1 cellular context compared by ENCODE assay signal in the genomic region with DNA sequence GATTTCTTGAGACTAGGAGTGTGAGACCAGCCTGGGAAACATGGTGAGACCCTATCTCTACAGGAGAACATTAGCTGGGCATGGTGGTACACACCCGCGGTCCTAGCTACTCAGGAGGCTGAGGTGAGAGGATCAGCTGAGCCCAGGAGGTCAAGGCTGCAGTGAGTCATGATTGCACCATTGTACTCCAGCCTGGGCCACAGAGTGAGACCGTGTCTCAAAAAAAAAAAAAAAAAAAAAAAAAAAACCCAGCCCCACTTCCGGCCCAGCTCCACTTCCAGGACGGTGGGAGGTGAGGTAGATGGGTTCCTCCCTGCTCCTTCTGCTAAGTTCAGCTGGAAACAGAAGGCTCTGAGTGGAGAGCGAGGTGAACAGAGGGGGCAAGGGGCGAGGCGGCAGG.
TF ChIP-seq lines count a peak whose summit lies in the region.

No MANE protein-coding gene starts in this region.

TF ChIP-seq in HepG2, 621 proteins besides CTCF, POLR2A, EP300 and RAD21 (continued from another document):
- TF ChIP-seq, protein P1, sequence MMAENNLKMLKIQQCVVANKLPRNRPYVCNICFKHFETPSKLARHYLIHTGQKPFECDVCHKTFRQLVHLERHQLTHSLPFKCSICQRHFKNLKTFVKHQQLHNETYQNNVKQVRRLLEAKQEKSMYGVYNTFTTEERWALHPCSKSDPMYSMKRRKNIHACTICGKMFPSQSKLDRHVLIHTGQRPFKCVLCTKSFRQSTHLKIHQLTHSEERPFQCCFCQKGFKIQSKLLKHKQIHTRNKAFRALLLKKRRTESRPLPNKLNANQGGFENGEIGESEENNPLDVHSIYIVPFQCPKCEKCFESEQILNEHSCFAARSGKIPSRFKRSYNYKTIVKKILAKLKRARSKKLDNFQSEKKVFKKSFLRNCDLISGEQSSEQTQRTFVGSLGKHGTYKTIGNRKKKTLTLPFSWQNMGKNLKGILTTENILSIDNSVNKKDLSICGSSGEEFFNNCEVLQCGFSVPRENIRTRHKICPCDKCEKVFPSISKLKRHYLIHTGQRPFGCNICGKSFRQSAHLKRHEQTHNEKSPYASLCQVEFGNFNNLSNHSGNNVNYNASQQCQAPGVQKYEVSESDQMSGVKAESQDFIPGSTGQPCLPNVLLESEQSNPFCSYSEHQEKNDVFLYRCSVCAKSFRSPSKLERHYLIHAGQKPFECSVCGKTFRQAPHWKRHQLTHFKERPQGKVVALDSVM (CRISPR knock-in tag; IDR thresholded peaks at IDR 0.05) = peak; percentile 56
- no peak for TF ChIP-seq ZNF512B (CRISPR knock-in tag; IDR thresholded peaks at IDR 0.05; ENCODE audit: borderline replicate concordance)
- TF ChIP-seq, protein P2, sequence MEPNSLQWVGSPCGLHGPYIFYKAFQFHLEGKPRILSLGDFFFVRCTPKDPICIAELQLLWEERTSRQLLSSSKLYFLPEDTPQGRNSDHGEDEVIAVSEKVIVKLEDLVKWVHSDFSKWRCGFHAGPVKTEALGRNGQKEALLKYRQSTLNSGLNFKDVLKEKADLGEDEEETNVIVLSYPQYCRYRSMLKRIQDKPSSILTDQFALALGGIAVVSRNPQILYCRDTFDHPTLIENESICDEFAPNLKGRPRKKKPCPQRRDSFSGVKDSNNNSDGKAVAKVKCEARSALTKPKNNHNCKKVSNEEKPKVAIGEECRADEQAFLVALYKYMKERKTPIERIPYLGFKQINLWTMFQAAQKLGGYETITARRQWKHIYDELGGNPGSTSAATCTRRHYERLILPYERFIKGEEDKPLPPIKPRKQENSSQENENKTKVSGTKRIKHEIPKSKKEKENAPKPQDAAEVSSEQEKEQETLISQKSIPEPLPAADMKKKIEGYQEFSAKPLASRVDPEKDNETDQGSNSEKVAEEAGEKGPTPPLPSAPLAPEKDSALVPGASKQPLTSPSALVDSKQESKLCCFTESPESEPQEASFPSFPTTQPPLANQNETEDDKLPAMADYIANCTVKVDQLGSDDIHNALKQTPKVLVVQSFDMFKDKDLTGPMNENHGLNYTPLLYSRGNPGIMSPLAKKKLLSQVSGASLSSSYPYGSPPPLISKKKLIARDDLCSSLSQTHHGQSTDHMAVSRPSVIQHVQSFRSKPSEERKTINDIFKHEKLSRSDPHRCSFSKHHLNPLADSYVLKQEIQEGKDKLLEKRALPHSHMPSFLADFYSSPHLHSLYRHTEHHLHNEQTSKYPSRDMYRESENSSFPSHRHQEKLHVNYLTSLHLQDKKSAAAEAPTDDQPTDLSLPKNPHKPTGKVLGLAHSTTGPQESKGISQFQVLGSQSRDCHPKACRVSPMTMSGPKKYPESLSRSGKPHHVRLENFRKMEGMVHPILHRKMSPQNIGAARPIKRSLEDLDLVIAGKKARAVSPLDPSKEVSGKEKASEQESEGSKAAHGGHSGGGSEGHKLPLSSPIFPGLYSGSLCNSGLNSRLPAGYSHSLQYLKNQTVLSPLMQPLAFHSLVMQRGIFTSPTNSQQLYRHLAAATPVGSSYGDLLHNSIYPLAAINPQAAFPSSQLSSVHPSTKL (CRISPR knock-in tag; IDR thresholded peaks at IDR 0.05) = no peak
